Comparison of ENCODE assay signal across 34 cellular contexts in genomic region chr11:60766547-60766946, GRCh38. TPM values are rescaled to one million over a fixed set of nuclear protein-coding genes. Genes with fewer than 3 reads are reported as not detected.
"Had no signal": no experiment of that assay in that cellular context is flagged by ENCODE, and none has a peak within 500 bp of the region (broad histone marks: within the 10 kb centered on the region; RNA-seq: fewer than 3 reads in every experiment).

No MANE protein-coding gene starts in this region.

- H3K27ac Mint-ChIP-seq: activated CD4-positive, alpha-beta memory T cell treated with anti-CD3 and anti-CD28 coated beads for 36 hours; activated naive CD4-positive, alpha-beta T cell treated with anti-CD3 and anti-CD28 coated beads, Interleukin-2, amount 10 ng/mL, durations not matched to agents 7 days and 5 days; activated naive CD8-positive, alpha-beta T cell; activated naive CD8-positive, alpha-beta T cell treated with anti-CD3 and anti-CD28 coated beads, Interleukin-2, amount 50 U/mL, for 24 hours; brain; T-helper 1 cell treated with Interleukin-12 subunit alpha and Interleukin-12 subunit beta and Interleukin-4 antibody, amounts not matched to agents 30 μg/mL and 1 μg/mL, for 36 hours had no signal

- H3K9me3 Mint-ChIP-seq: activated B cell treated with CpG ODN at 0.5 μM for 24 hours; activated CD4-positive, alpha-beta memory T cell treated with anti-CD3 and anti-CD28 coated beads for 36 hours; activated naive CD4-positive, alpha-beta T cell treated with anti-CD3 and anti-CD28 coated beads, Interleukin-2, amount 10 ng/mL, durations not matched to agents 7 days and 5 days; activated naive CD8-positive, alpha-beta T cell treated with anti-CD3 and anti-CD28 coated beads, Interleukin-2, amount 50 U/mL, for 24 hours; activated T-cell treated with anti-CD3 and anti-CD28 coated beads, Interleukin-2, amount 50 U/mL, for 4 hours; brain; T-helper 1 cell treated with Interleukin-12 subunit alpha and Interleukin-12 subunit beta and Interleukin-4 antibody, amounts not matched to agents 30 μg/mL and 1 μg/mL, for 36 hours had no signal

- H3K36me3 Mint-ChIP-seq: activated CD4-positive, alpha-beta memory T cell treated with anti-CD3 and anti-CD28 coated beads for 36 hours; activated naive CD4-positive, alpha-beta T cell treated with anti-CD3 and anti-CD28 coated beads, Interleukin-2, amount 10 ng/mL, durations not matched to agents 7 days and 5 days; brain had no signal

- H3K36me3 ChIP-seq: SJSA1 had no signal

- H3K27me3 Mint-ChIP-seq: brain had no signal

- H3K4me1 Mint-ChIP-seq: activated naive CD4-positive, alpha-beta T cell treated with anti-CD3 and anti-CD28 coated beads, Interleukin-2, amount 10 ng/mL, durations not matched to agents 7 days and 5 days had no signal

- H3K4me1 ChIP-seq: SJSA1 had no signal

- H3K27ac ChIP-seq: KMS-11, SJSA1, VCaP had no signal

- H3K4me3 ChIP-seq: SJSA1 had no signal

- H3K4me2 ChIP-seq: KMS-11, SK-N-SH had no signal

- ATAC-seq: activated naive CD8-positive, alpha-beta T cell treated with anti-CD3 and anti-CD28 coated beads, Interleukin-2, amount 50 U/mL, for 24 hours; Panc1 had no signal

- DNase-seq: activated B cell treated with CpG ODN at 0.5 μM for 24 hours; activated CD4-positive, alpha-beta T cell treated with anti-CD3 and anti-CD28 coated beads for 4 hours; activated CD4-positive, alpha-beta T cell treated with anti-CD3 and anti-CD28 coated beads, Interleukin-2, amount 50 U/mL, for 1 hour; activated CD4-positive, CD25-positive, alpha-beta regulatory T cell treated with anti-CD3 and anti-CD28 coated beads, Interleukin-2, amount 50 U/mL, for 72 hours; activated CD8-positive, alpha-beta memory T cell treated with anti-CD3 and anti-CD28 coated beads, Interleukin-2, amount 50 U/mL, for 4 hours; activated effector memory CD4-positive, alpha-beta T cell treated with Interleukin-2 at 50 U/mL for 16 hours; activated T-cell treated with anti-CD3 and anti-CD28 coated beads for 4 hours; activated T-cell treated with anti-CD3 and anti-CD28 coated beads, Interleukin-2, amount 50 U/mL, for 4 hours; anterior cingulate cortex; central memory CD4-positive, alpha-beta T cell; NCI-H1092 treated with DMSO at 0.1 percent for 48 hours; NCI-H1417; NCI-H187 treated with DMSO at 0.1 percent for 48 hours; NCI-H2081; NCI-H226; NCI-H446 treated with DMSO at 0.1 percent for 48 hours; NCI-H524; NCI-H69; RPMI8226; SHP77 treated with DMSO at 0.1 percent for 48 hours had no signal

- H3K9me3 ChIP-seq: SJSA1, SK-N-SH had no signal

- H3K4me3 Mint-ChIP-seq: activated B cell treated with CpG ODN at 0.5 μM for 24 hours; activated CD4-positive, alpha-beta memory T cell treated with anti-CD3 and anti-CD28 coated beads for 36 hours; activated naive CD4-positive, alpha-beta T cell treated with anti-CD3 and anti-CD28 coated beads, Interleukin-2, amount 10 ng/mL, durations not matched to agents 7 days and 5 days; activated naive CD8-positive, alpha-beta T cell; activated naive CD8-positive, alpha-beta T cell treated with anti-CD3 and anti-CD28 coated beads, Interleukin-2, amount 50 U/mL, for 24 hours; activated T-cell treated with anti-CD3 and anti-CD28 coated beads, Interleukin-2, amount 50 U/mL, for 4 hours; brain; T-helper 1 cell treated with Interleukin-12 subunit alpha and Interleukin-12 subunit beta and Interleukin-4 antibody, amounts not matched to agents 30 μg/mL and 1 μg/mL, for 36 hours had no signal

- H3K9ac ChIP-seq: KMS-11, SK-N-SH had no signal

RNA-seq across cellular contexts. Expression of gene MS4A15, which starts 9.9 kb away (rescaled TPM):
- total RNA-seq: activated B cell treated with CpG ODN at 0.5 μM for 24 hours; activated CD4-positive, alpha-beta memory T cell treated with anti-CD3 and anti-CD28 coated beads for 36 hours; activated T-cell treated with anti-CD3 and anti-CD28 coated beads, Interleukin-2, amount 50 U/mL, for 4 hours; bronchial epithelial cell; cerebellum; LHCN-M2; SJSA1 had no signal
- polyA plus RNA-seq: SK-N-SH had no signal

RNA-seq across cellular contexts. Expression of gene MS4A10, which starts 18.6 kb away (rescaled TPM):
- total RNA-seq: activated B cell treated with CpG ODN at 0.5 μM for 24 hours; activated CD4-positive, alpha-beta memory T cell treated with anti-CD3 and anti-CD28 coated beads for 36 hours; activated T-cell treated with anti-CD3 and anti-CD28 coated beads, Interleukin-2, amount 50 U/mL, for 4 hours; bronchial epithelial cell; cerebellum; LHCN-M2; SJSA1 had no signal
- polyA plus RNA-seq: SK-N-SH had no signal

RNA-seq across cellular contexts. Expression of gene MS4A18, which starts 42.0 kb away (rescaled TPM):
- total RNA-seq: activated B cell treated with CpG ODN at 0.5 μM for 24 hours; activated CD4-positive, alpha-beta memory T cell treated with anti-CD3 and anti-CD28 coated beads for 36 hours; activated T-cell treated with anti-CD3 and anti-CD28 coated beads, Interleukin-2, amount 50 U/mL, for 4 hours; bronchial epithelial cell; cerebellum; LHCN-M2; SJSA1 had no signal
- polyA plus RNA-seq: SK-N-SH had no signal
